ENCODE assay signal across 16 cellular contexts in genomic region chr14:62209287-62209899, GRCh38.
DNase-seq lines count a peak whose midpoint lies in the region; ATAC-seq and TF ChIP-seq lines count a peak whose summit lies in the region.
"Had no signal": no experiment of that assay in that cellular context is flagged by ENCODE, and none has a peak within 500 bp of the region (broad histone marks: within the 10 kb centered on the region; RNA-seq: fewer than 3 reads in every experiment).

No MANE protein-coding gene starts in this region.

- no peaks in the 10 kb centered on the region for H3K36me3 ChIP-seq in neural progenitor cell
- H3K36me3 ChIP-seq: Peyer's patch, sigmoid colon had no signal

- H2AFZ ChIP-seq in neural progenitor cell (replicated peaks): no peak overlapping the region

- H3K27ac Mint-ChIP-seq in stimulated activated memory B cell treated with anti-CD40 and anti-IgM and Interleukin-4, amounts not matched to agents 10 μg/mL and 1 μg/mL and 100 μg/mL, for 72 hours: no peak overlapping the region
- H3K27ac Mint-ChIP-seq in neural progenitor cell: no peak overlapping the region
- H3K27ac Mint-ChIP-seq: natural killer cell; stimulated activated naive CD8-positive, alpha-beta T cell treated with anti-CD3 and anti-CD28 coated beads, Interleukin-15, amount 100 ng/mL, for 72 hours; T-helper 2 cell treated with Interferon-gamma antibody and Interleukin-4, amounts not matched to agents 5 μg/mL and 100 μg/mL, for 36 hours had no signal

- no peaks in the 10 kb centered on the region for H3K9me3 ChIP-seq in neural progenitor cell (ENCODE audit: low read depth)
- H3K9me3 ChIP-seq: Peyer's patch, sigmoid colon had no signal

- H3K79me2 ChIP-seq in neural progenitor cell (ENCODE audit: low read depth): no peaks in the 10 kb centered on the region

- no peak overlapping the region for H3K9ac ChIP-seq in neural progenitor cell

- H3K27ac ChIP-seq in neural progenitor cell: no peak overlapping the region
- H3K27ac ChIP-seq: Peyer's patch, sigmoid colon had no signal

- H3K4me3 Mint-ChIP-seq in stimulated activated memory B cell treated with anti-CD40 and anti-IgM and Interleukin-4, amounts not matched to agents 10 μg/mL and 1 μg/mL and 100 μg/mL, for 72 hours: no peak overlapping the region
- no peak overlapping the region for H3K4me3 Mint-ChIP-seq in neural progenitor cell
- H3K4me3 Mint-ChIP-seq: natural killer cell; stimulated activated naive CD8-positive, alpha-beta T cell treated with anti-CD3 and anti-CD28 coated beads, Interleukin-15, amount 100 ng/mL, for 72 hours; T-helper 2 cell treated with Interferon-gamma antibody and Interleukin-4, amounts not matched to agents 5 μg/mL and 100 μg/mL, for 36 hours had no signal

- no peaks in the 10 kb centered on the region for H3K27me3 ChIP-seq in neural progenitor cell
- H3K27me3 ChIP-seq: Peyer's patch, sigmoid colon had no signal

- no peaks in the 10 kb centered on the region for H3K4me1 ChIP-seq in neural progenitor cell
- H3K4me1 ChIP-seq: Peyer's patch, sigmoid colon had no signal

- H3K4me3 ChIP-seq in fibroblast of the aortic adventitia (ENCODE audit: low read depth, low read length) (no peak overlapping the region), neural progenitor cell (no peak overlapping the region)
- H3K4me3 ChIP-seq: Peyer's patch, sigmoid colon had no signal

- DNase-seq in H4 (ENCODE audit: low spot score): peak; percentile 19
- peak; percentile 96 for DNase-seq in fibroblast of the aortic adventitia (ENCODE audit: low read depth)
- DNase-seq in stromal cell of bone marrow (ENCODE audit: low read depth): peak; percentile 75
- DNase-seq in neural progenitor cell (ENCODE audit: low spot score): no peak
- DNase-seq: activated CD4-positive, alpha-beta T cell treated with anti-CD3 and anti-CD28 coated beads, Interleukin-2, amount 50 U/mL, for 1 hour; aorta; natural killer cell; NCI-H1417 treated with DMSO at 0.1 percent for 48 hours; NCI-H526 treated with DMSO at 0.1 percent for 48 hours; Peyer's patch; sigmoid colon; stimulated activated naive CD8-positive, alpha-beta T cell treated with anti-CD3 and anti-CD28 coated beads, Interleukin-15, amount 100 ng/mL, for 72 hours had no signal

- no peak overlapping the region for H3K4me2 ChIP-seq in neural progenitor cell

- H3K36me3 Mint-ChIP-seq in stimulated activated memory B cell treated with anti-CD40 and anti-IgM and Interleukin-4, amounts not matched to agents 10 μg/mL and 1 μg/mL and 100 μg/mL, for 72 hours: peaks cover 6% of the 10 kb centered on the region
- no peaks in the 10 kb centered on the region for H3K36me3 Mint-ChIP-seq in neural progenitor cell

- peak; percentile 91 for ATAC-seq in SK-N-SH treated with all-trans-retinoic acid at 6 μM for 48 hours
- no peak for ATAC-seq in stimulated activated memory B cell treated with anti-CD40 and anti-IgM and Interleukin-4, amounts not matched to agents 10 μg/mL and 1 μg/mL and 100 μg/mL, for 72 hours
- ATAC-seq in GM21825 (IDR thresholded peaks at IDR 0.05; ENCODE audit: unreplicated experiment): no peak
- ATAC-seq: natural killer cell; stimulated activated naive CD8-positive, alpha-beta T cell treated with anti-CD3 and anti-CD28 coated beads, Interleukin-15, amount 100 ng/mL, for 72 hours had no signal

- TF ChIP-seq CTCF in fibroblast of the aortic adventitia (IDR thresholded peaks at IDR 0.05; ENCODE audit: insufficient read depth, low read length) (no peak), neural progenitor cell (IDR thresholded peaks at IDR 0.05) (no peak)

- peaks cover 44% of the 10 kb centered on the region for H3K27me3 Mint-ChIP-seq in stimulated activated memory B cell treated with anti-CD40 and anti-IgM and Interleukin-4, amounts not matched to agents 10 μg/mL and 1 μg/mL and 100 μg/mL, for 72 hours
- H3K27me3 Mint-ChIP-seq in neural progenitor cell (ENCODE audit: insufficient read depth, low read depth): peaks cover 2% of the 10 kb centered on the region

- H4K20me1 ChIP-seq in neural progenitor cell (ENCODE audit: low read depth): no peaks in the 10 kb centered on the region

- H3K9me3 Mint-ChIP-seq in stimulated activated memory B cell treated with anti-CD40 and anti-IgM and Interleukin-4, amounts not matched to agents 10 μg/mL and 1 μg/mL and 100 μg/mL, for 72 hours: peaks cover 5% of the 10 kb centered on the region
- H3K9me3 Mint-ChIP-seq in neural progenitor cell: peaks cover 7% of the 10 kb centered on the region
- H3K9me3 Mint-ChIP-seq: T-helper 2 cell treated with Interferon-gamma antibody and Interleukin-4, amounts not matched to agents 5 μg/mL and 100 μg/mL, for 36 hours had no signal

- H3K4me1 Mint-ChIP-seq in stimulated activated memory B cell treated with anti-CD40 and anti-IgM and Interleukin-4, amounts not matched to agents 10 μg/mL and 1 μg/mL and 100 μg/mL, for 72 hours: no peaks in the 10 kb centered on the region
- H3K4me1 Mint-ChIP-seq in neural progenitor cell: no peaks in the 10 kb centered on the region
- H3K4me1 Mint-ChIP-seq: natural killer cell; stimulated activated naive CD8-positive, alpha-beta T cell treated with anti-CD3 and anti-CD28 coated beads, Interleukin-15, amount 100 ng/mL, for 72 hours had no signal

- H3F3A ChIP-seq in neural progenitor cell (ENCODE audit: low read depth): no peaks in the 10 kb centered on the region

TF ChIP-seq in SK-N-SH treated with all-trans-retinoic acid at 6 μM for 48 hours, 23 proteins besides CTCF, POLR2A, EP300 and RAD21:
- no peak for TF ChIP-seq TSHZ2 (CRISPR knock-in tag; IDR thresholded peaks at IDR 0.05)
- peak; percentile 81 for TF ChIP-seq ISL1 (CRISPR knock-in tag; IDR thresholded peaks at IDR 0.05)
- TF ChIP-seq ZC3H10 (CRISPR knock-in tag; IDR thresholded peaks at IDR 0.05): 0 out of 2 replicates have a peak, but pooled peaks have one; percentile 36
